ENCODE assay signal across 14 cellular contexts in the genomic region with DNA sequence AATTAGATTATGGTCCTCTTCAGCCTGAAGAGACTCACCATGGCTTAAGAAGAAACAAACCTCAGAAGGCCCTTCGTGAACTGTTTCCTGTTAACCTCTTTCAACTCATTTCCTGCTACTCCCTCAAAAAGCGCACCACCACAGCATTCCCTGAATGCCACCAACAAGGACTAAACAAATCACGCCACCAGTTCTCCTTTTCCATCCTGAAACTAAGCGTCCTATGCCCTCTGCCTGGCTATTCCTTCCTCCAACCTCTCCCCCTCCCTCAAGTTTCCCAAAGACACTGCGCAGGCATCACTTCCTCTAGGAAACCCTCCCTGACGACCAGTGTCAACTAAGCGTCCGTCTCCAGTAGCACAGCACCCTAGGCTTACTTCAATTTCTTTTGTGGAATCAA. TPM values are rescaled to one million over a fixed set of nuclear protein-coding genes. Genes with fewer than 3 reads are reported as not detected.
A peak's percentile ranks its signal among the peaks of the same experiment; 100 is the strongest.
DNase-seq lines count a peak whose midpoint lies in the region; ATAC-seq, FAIRE-seq and TF ChIP-seq lines count a peak whose summit lies in the region.
"Had no signal": no experiment of that assay in that cellular context is flagged by ENCODE, and none has a peak within 500 bp of the region (broad histone marks: within the 10 kb centered on the region; RNA-seq: fewer than 3 reads in every experiment).

No MANE protein-coding gene starts in this region.

- no peak for ATAC-seq in activated CD8-positive, alpha-beta memory T cell treated with anti-CD3 and anti-CD28 coated beads, Interleukin-2, amount 10 ng/mL, durations not matched to agents 7 days and 5 days
- ATAC-seq in GM12878 (no peak), left lobe of liver (peak; percentile 7)
- ATAC-seq: PC-3 had no signal

- H3K4me3 Mint-ChIP-seq in activated CD8-positive, alpha-beta memory T cell treated with anti-CD3 and anti-CD28 coated beads, Interleukin-2, amount 10 ng/mL, durations not matched to agents 7 days and 5 days, result no peak overlapping the region

- H3K9me3 ChIP-seq in GM12878 (replicated peaks; ENCODE audit: control insufficient read depth, insufficient read depth, low read length) (no peaks in the 10 kb centered on the region), spleen (no peaks in the 10 kb centered on the region)
- H3K9me3 ChIP-seq: adrenal gland had no signal

- peaks cover 70% of the 10 kb centered on the region for H3K36me3 Mint-ChIP-seq in activated CD8-positive, alpha-beta memory T cell treated with anti-CD3 and anti-CD28 coated beads, Interleukin-2, amount 10 ng/mL, durations not matched to agents 7 days and 5 days

- no peak overlapping the region for H2AFZ ChIP-seq in GM12878 (ENCODE audit: control insufficient read depth, low read depth, low read length)

- CTCF ChIA-PET in activated CD8-positive, alpha-beta memory T cell treated with anti-CD3 and anti-CD28 coated beads, Interleukin-2, amount 10 ng/mL, durations not matched to agents 7 days and 5 days (lab: Charles Lee), result no interaction called here
- CTCF ChIA-PET in GM12878 (lab: Yijun Ruan, JAX), result no interaction called here

- no peak for DNase-seq in activated CD8-positive, alpha-beta memory T cell treated with anti-CD3 and anti-CD28 coated beads, Interleukin-2, amount 10 ng/mL, durations not matched to agents 7 days and 5 days
- DNase-seq in activated CD8-positive, alpha-beta memory T cell treated with anti-CD3 and anti-CD28 coated beads, Interleukin-2, amount 50 U/mL, for 48 hours, result no peak
- no peak for DNase-seq in GM12878 (ENCODE audit: low read depth, low spot score)
- no peak for DNase-seq in left lobe of liver (ENCODE audit: low spot score)
- no peak for DNase-seq in spleen
- no peak for DNase-seq in HuH-7 (ENCODE audit: low spot score)
- DNase-seq in LoVo (ENCODE audit: low spot score), result no peak
- DNase-seq in occipital lobe (lab: John Stamatoyannopoulos, UW), result no peak
- DNase-seq: NCI-H2029, PC-3, WERI-Rb-1 had no signal

- POLR2A ChIA-PET in GM12878 (lab: Charles Lee), result no interaction called here

- no peak for TF ChIP-seq POLR2A in GM12878 (IDR thresholded peaks at IDR 0.05; ENCODE audit: low read depth, low read length)
- no peak for TF ChIP-seq POLR2A in spleen (IDR thresholded peaks at IDR 0.05)

- H3K27me3 ChIP-seq in GM12878 (replicated peaks in 1 of 2; ENCODE audit: control insufficient read depth in 2 of 2, insufficient read depth in 2 of 2, low read length in 1 of 2) (no peaks in the 10 kb centered on the region), spleen (replicated peaks in 1 of 7) (no peaks in the 10 kb centered on the region)
- H3K27me3 ChIP-seq: adrenal gland had no signal

- FAIRE-seq in GM12878 (lab: Jason Lieb, UNC), result no peak
- FAIRE-seq: keratinocyte had no signal

- no peak overlapping the region for H3K4me2 ChIP-seq in GM12878 (ENCODE audit: control insufficient read depth, insufficient read depth)

- H3K27me3 Mint-ChIP-seq in activated CD8-positive, alpha-beta memory T cell treated with anti-CD3 and anti-CD28 coated beads, Interleukin-2, amount 10 ng/mL, durations not matched to agents 7 days and 5 days, result no peaks in the 10 kb centered on the region

- peak overlapping the region; percentile 73 for H3K27ac Mint-ChIP-seq in activated CD8-positive, alpha-beta memory T cell treated with anti-CD3 and anti-CD28 coated beads, Interleukin-2, amount 10 ng/mL, durations not matched to agents 7 days and 5 days

- H4K20me1 ChIP-seq in GM12878 (ENCODE audit: control insufficient read depth, insufficient read depth), result peaks cover 16% of the 10 kb centered on the region

- in situ Hi-C loops in GM12878 (cut with MboI), result no loop called here

- intact Hi-C loops in GM12878 (cut with micrococcal nuclease; ENCODE audit: unreplicated experiment) (no loop called here), spleen (cut with DNase I; ENCODE audit: low total_unique reads) (no loop called here)

- RAD21 ChIA-PET in GM12878 (lab: Charles Lee; ENCODE audit: unreplicated experiment), result no interaction called here

- H3K27ac ChIP-seq in GM12878 (ENCODE audit: control insufficient read depth, insufficient read depth) (no peak overlapping the region), spleen (peak overlapping the region; percentile 44 to 83 (median 70))
- H3K27ac ChIP-seq: WERI-Rb-1 had no signal

- SMC1A ChIA-PET in GM12878 (lab: Charles Lee; ENCODE audit: uncharacterized antibody, unreplicated experiment), result no interaction called here

- H3K79me2 ChIP-seq in GM12878 (ENCODE audit: control insufficient read depth, insufficient read depth, low read length), result peaks cover 58% of the 10 kb centered on the region

- BruUV-seq in GM12878 (replicated peaks; lab: Mats Ljungman, UMichigan), result no TSS peak

- no peak for TF ChIP-seq RAD21 in GM12878 (IDR thresholded peaks at IDR 0.05; ENCODE audit: insufficient read depth, low read depth, low read length)

- H3K9ac ChIP-seq in GM12878 (ENCODE audit: control insufficient read depth, insufficient read depth, low read length), result no peak overlapping the region

- H3K4me1 ChIP-seq in GM12878 (ENCODE audit: control insufficient read depth, insufficient read depth, low read length) (no peaks in the 10 kb centered on the region; the same call in 1 of the 2 replicates), spleen (peaks cover 16 to 90% (median 60%) of the 10 kb centered on the region in 6 donors)

- H3K4me3 ChIP-seq in GM12878 (no peak overlapping the region), spleen (no peak overlapping the region)
- H3K4me3 ChIP-seq: adrenal gland, skin epidermis had no signal

- H3K9me3 Mint-ChIP-seq in activated CD8-positive, alpha-beta memory T cell treated with anti-CD3 and anti-CD28 coated beads, Interleukin-2, amount 10 ng/mL, durations not matched to agents 7 days and 5 days (ENCODE audit: low read depth), result no peaks in the 10 kb centered on the region

- TF ChIP-seq CTCF in GM12878 (IDR thresholded peaks at IDR 0.05 in 2 of 3, conservative IDR thresholded peaks at IDR 0.05 in 1 of 3; ENCODE audit: control insufficient read depth in 2 of 3, extremely low read depth in 1 of 3, insufficient read depth in 1 of 3, low read depth in 3 of 3, low read length in 3 of 3) (no peak), spleen (IDR thresholded peaks at IDR 0.05 in 8 of 11, conservative IDR thresholded peaks at IDR 0.05 in 3 of 11) (no peak)

- peaks cover 26 to 54% of the 10 kb centered on the region in 2 experiments for H3K36me3 ChIP-seq in GM12878 (ENCODE audit: control insufficient read depth in 2 of 2, insufficient read depth in 2 of 2, low read length in 1 of 2)
- peaks cover 3 to 96% (median 48%) of the 10 kb centered on the region in 6 donors for H3K36me3 ChIP-seq in spleen

- WGBS in GM12878 (ENCODE audit: insufficient coverage, insufficient replicate concordance, low lambda C conversion rate, missing lambda C conversion rate), result 92% methylated on average over 8 of the region's 8 CpGs
- WGBS in spleen, 5 donors, result 20 to 42% (median 29%) methylated on average over 8 of the region's 8 CpGs

- no peak for TF ChIP-seq EP300 in GM12878 (IDR thresholded peaks at IDR 0.05; ENCODE audit: borderline replicate concordance in 1 of 2, control insufficient read depth in 1 of 2, low read depth in 2 of 2, low read length in 2 of 2)

- H3K4me1 Mint-ChIP-seq in activated CD8-positive, alpha-beta memory T cell treated with anti-CD3 and anti-CD28 coated beads, Interleukin-2, amount 10 ng/mL, durations not matched to agents 7 days and 5 days, result peaks cover 64% of the 10 kb centered on the region

RNA-seq across cellular contexts. Expression of a gene that starts 12.0 kb away (rescaled TPM):
- 100 to 1,000 TPM in 1 of 2 experiments, 10 to 100 TPM in 1; 80.8 to 115 TPM for total RNA-seq in activated CD8-positive, alpha-beta memory T cell treated with anti-CD3 and anti-CD28 coated beads, Interleukin-2, amount 10 ng/mL, durations not matched to agents 7 days and 5 days
- total RNA-seq in GM12878 (2013; cell fraction: nucleolus; rRNA removed), result 36.7 and 39.5 TPM in 2 replicates
- total RNA-seq in GM12878 (2014; rRNA removed) (26.0 and 26.4 TPM in 2 replicates), GM12878 (2014; rRNA removed; fragmentation: Illumina TruSeq; extraction: Trizol) (77.4 and 79.7 TPM in 2 replicates), GM12878 (2021) (153 and 157 TPM in 2 replicates), left lobe of liver (44.8 TPM), spleen (100 to 1,000 TPM in 1 of 7 donors, 10 to 100 TPM in 6; 60.6 to 108 (median 80.5) TPM), occipital lobe (387 TPM)
- 37.6 TPM for polyA plus RNA-seq in GM12878 (2011; ENCODE audit: low read depth)
- polyA plus RNA-seq in GM12878 (2011; rRNA removed) (59.6 and 75.1 TPM in 2 replicates), GM12878 (2014; fragmentation: Illumina TruSeq; extraction: Trizol) (125 and 130 TPM in 2 replicates), GM12878 (2014; fragmentation: Nextera tagmentation; extraction: Ambion mirVana) (10 to 100 TPM; 20.2 to 27.2 TPM), GM12878 (2014; rRNA removed) (55.4 and 61.8 TPM in 2 replicates), GM12878 (2016; fragmentation: Nextera tagmentation; extraction: Ambion mirVana) (10 to 100 TPM; 24.3 to 26.1 TPM), spleen (10 to 100 TPM; 19.7 to 35.6 (median 26.2) TPM)
- polyA plus RNA-seq in GM12878 (2011; cell fraction: cytosol; rRNA removed), result 34.2 and 44.7 TPM in 2 replicates
- polyA plus RNA-seq in GM12878 (2011; cell fraction: nucleus; rRNA removed), result 25.0 and 40.2 TPM in 2 replicates
- 86.1 and 86.2 TPM in 2 replicates for polyA plus RNA-seq in GM12878 (2012)
- 60.4 and 89.3 TPM in 2 replicates for polyA minus RNA-seq in GM12878 (2011; rRNA and poly(A)+ RNA removed)
- 48.9 and 52.5 TPM in 2 replicates for polyA minus RNA-seq in GM12878 (2011; cell fraction: cytosol; rRNA and poly(A)+ RNA removed)
- polyA minus RNA-seq in GM12878 (2011; cell fraction: nucleus; rRNA and poly(A)+ RNA removed), result 11.5 and 21.3 TPM in 2 replicates

RNA-seq across cellular contexts. Expression of a gene that starts 44.3 kb away (rescaled TPM):
- total RNA-seq in activated CD8-positive, alpha-beta memory T cell treated with anti-CD3 and anti-CD28 coated beads, Interleukin-2, amount 10 ng/mL, durations not matched to agents 7 days and 5 days, result 10 to 100 TPM; 36.5 to 62.9 TPM
- 21.2 and 22.1 TPM in 2 replicates for total RNA-seq in GM12878 (2013; cell fraction: nucleolus; rRNA removed)
- 31.9 and 47.8 TPM in 2 replicates for total RNA-seq in GM12878 (2014; rRNA removed)
- total RNA-seq in GM12878 (2014; rRNA removed; fragmentation: Illumina TruSeq; extraction: Trizol), result 35.4 and 41.2 TPM in 2 replicates
- 181 and 189 TPM in 2 replicates for total RNA-seq in GM12878 (2021)
- 50.0 TPM for polyA plus RNA-seq in GM12878 (2011; ENCODE audit: low read depth)
- polyA plus RNA-seq in GM12878 (2011; rRNA removed), result 10.4 and 67.5 TPM in 2 replicates
- polyA plus RNA-seq in GM12878 (2011; cell fraction: cytosol; rRNA removed), result 139 and 153 TPM in 2 replicates
- 127 and 155 TPM in 2 replicates for polyA plus RNA-seq in GM12878 (2011; cell fraction: nucleus; rRNA removed)
- 172 and 210 TPM in 2 replicates for polyA plus RNA-seq in GM12878 (2012)
- polyA plus RNA-seq in GM12878 (2014; fragmentation: Illumina TruSeq; extraction: Trizol), result 1.4 and 41.6 TPM in 2 replicates
- polyA plus RNA-seq in GM12878 (2014; fragmentation: Nextera tagmentation; extraction: Ambion mirVana), result 10 to 100 TPM; 13.7 to 56.5 TPM
- polyA plus RNA-seq in GM12878 (2014; rRNA removed), result 134 and 182 TPM in 2 replicates
- polyA plus RNA-seq in GM12878 (2016; fragmentation: Nextera tagmentation; extraction: Ambion mirVana), result 100 to 1,000 TPM; 279 to 297 TPM
- 15.6 and 24.8 TPM in 2 replicates for polyA minus RNA-seq in GM12878 (2011; rRNA and poly(A)+ RNA removed)
- 42.6 and 53.3 TPM in 2 replicates for polyA minus RNA-seq in GM12878 (2011; cell fraction: cytosol; rRNA and poly(A)+ RNA removed)
- polyA minus RNA-seq in GM12878 (2011; cell fraction: nucleus; rRNA and poly(A)+ RNA removed), result 21.4 and 37.5 TPM in 2 replicates
- 72.4 TPM for total RNA-seq in left lobe of liver
- total RNA-seq in spleen, result 100 to 1,000 TPM in 5 of 7 donors, 10 to 100 TPM in 2; 56.5 to 227 (median 131) TPM
- 100 to 1,000 TPM in 2 of 3 donors, 10 to 100 TPM in 1; 70.1 to 216 (median 214) TPM for polyA plus RNA-seq in spleen
- total RNA-seq in occipital lobe, result 2.7 TPM
